15 cellular contexts compared by ENCODE assay signal in genomic region chr9:36900136-36900855, GRCh38.
"Had no signal": no experiment of that assay in that cellular context is flagged by ENCODE, and none has a peak within 500 bp of the region (broad histone marks: within the 10 kb centered on the region; RNA-seq: fewer than 3 reads in every experiment).

No MANE protein-coding gene starts in this region.

- FAIRE-seq: small intestine had no signal

- ATAC-seq: psoas muscle, right lobe of liver had no signal

- H3K4me3 ChIP-seq: esophagus squamous epithelium, psoas muscle, right lobe of liver, thoracic aorta, upper lobe of left lung had no signal

- H3K27ac ChIP-seq: esophagus squamous epithelium, psoas muscle, right lobe of liver, thoracic aorta, upper lobe of left lung had no signal

- H3K27me3 ChIP-seq: right lobe of liver, upper lobe of left lung had no signal

- DNase-seq: activated CD4-positive, alpha-beta T cell treated with anti-CD3 and anti-CD28 coated beads, Interleukin-2, amount 50 U/mL, for 1 hour; activated CD4-positive, CD25-positive, alpha-beta regulatory T cell treated with anti-CD3 and anti-CD28 coated beads, Interleukin-2, amount 50 U/mL, for 72 hours; activated gamma-delta T cell treated with Interleukin-2 at 50 U/mL for 16 hours; activated naive CD8-positive, alpha-beta T cell treated with anti-CD3 and anti-CD28 coated beads for 36 hours; amniotic stem cell; effector memory CD4-positive, alpha-beta T cell; esophagus squamous epithelium; immature natural killer cell; psoas muscle; small intestine; stimulated activated CD4-positive, alpha-beta T cell treated with anti-CD3 and anti-CD28 coated beads, Interleukin-15, amount 100 ng/mL, for 24 hours; stimulated activated CD4-positive, alpha-beta T cell treated with anti-CD3 and anti-CD28 coated beads, Interleukin-2, amount 100 ng/mL, for 48 hours; upper lobe of left lung had no signal

- H3K4me1 ChIP-seq: esophagus squamous epithelium, psoas muscle, right lobe of liver had no signal

- H3K36me3 ChIP-seq: esophagus squamous epithelium, right lobe of liver, thoracic aorta, upper lobe of left lung had no signal

- H3K9me3 ChIP-seq: esophagus squamous epithelium, psoas muscle, right lobe of liver, thoracic aorta, upper lobe of left lung had no signal
